Comparison of ENCODE assay signal across 19 cellular contexts in genomic region chr13:111573801-111574200, GRCh38.
"Had no signal": no experiment of that assay in that cellular context is flagged by ENCODE, and none has a peak within 500 bp of the region (broad histone marks: within the 10 kb centered on the region; RNA-seq: fewer than 3 reads in every experiment).

No MANE protein-coding gene starts in this region.

- H2AFZ ChIP-seq: PC-9 had no signal

- H3K27ac ChIP-seq: brain microvascular endothelial cell, PC-9 had no signal

- H3K36me3 ChIP-seq: brain microvascular endothelial cell, MG63 had no signal

- H3K4me2 ChIP-seq: PC-9 had no signal

- ATAC-seq: activated T-cell treated with anti-CD3 and anti-CD28 coated beads, Interleukin-2, amount 50 U/mL, for 4 hours; activated T-helper 17 cell treated with anti-CD3 and anti-CD28 coated beads, Interleukin-2, amount 50 U/mL, for 72 hours; T-cell had no signal

- H3K9me3 ChIP-seq: MG63 had no signal

- H3K27me3 ChIP-seq: brain microvascular endothelial cell, MG63 had no signal

- H3K4me3 ChIP-seq: MG63, PC-9 had no signal

- DNase-seq: activated CD4-positive, alpha-beta memory T cell treated with anti-CD3 and anti-CD28 coated beads for 36 hours; activated CD4-positive, alpha-beta T cell treated with anti-CD3 and anti-CD28 coated beads, Interleukin-2, amount 10 ng/mL, durations not matched to agents 7 days and 5 days; activated CD4-positive, CD25-positive, alpha-beta regulatory T cell; activated CD8-positive, alpha-beta memory T cell treated with anti-CD3 and anti-CD28 coated beads for 24 hours; activated gamma-delta T cell; activated naive CD4-positive, alpha-beta T cell treated with anti-CD3 and anti-CD28 coated beads for 36 hours; activated naive CD8-positive, alpha-beta T cell treated with anti-CD3 and anti-CD28 coated beads for 36 hours; activated T-cell treated with anti-CD3 and anti-CD28 coated beads, Interleukin-2, amount 50 U/mL, for 4 hours; brain microvascular endothelial cell; caudate nucleus; MG63; MV-4-11; PC-9; SIG-M5; T-cell; T-helper 2 cell; T1000 had no signal

- FAIRE-seq: TTC549 had no signal
